In genomic region chr4:107814758-107815552, GRCh38 we compare ENCODE assay signal across 18 cellular contexts.
"Had no signal": no experiment of that assay in that cellular context is flagged by ENCODE, and none has a peak within 500 bp of the region (broad histone marks: within the 10 kb centered on the region; RNA-seq: fewer than 3 reads in every experiment).

No MANE protein-coding gene starts in this region.

- DNase-seq: activated CD4-positive, alpha-beta memory T cell treated with anti-CD3 and anti-CD28 coated beads for 36 hours; activated CD4-positive, alpha-beta T cell treated with anti-CD3 and anti-CD28 coated beads for 36 hours; activated CD8-positive, alpha-beta memory T cell treated with anti-CD3 and anti-CD28 coated beads, Interleukin-2, amount 10 ng/mL, durations not matched to agents 7 days and 5 days; activated naive CD4-positive, alpha-beta T cell treated with anti-CD3 and anti-CD28 coated beads for 36 hours; activated T-cell treated with anti-CD3 and anti-CD28 coated beads, Interleukin-2, amount 50 U/mL, for 1 hour; immature natural killer cell; mesendoderm; right lobe of liver; stimulated activated CD4-positive, alpha-beta T cell treated with anti-CD3 and anti-CD28 coated beads, Interleukin-4, amount 100 ng/mL, for 4 hours; stimulated activated CD8-positive, alpha-beta memory T cell treated with anti-CD3 and anti-CD28 coated beads, Interleukin-4, amount 100 ng/mL, for 48 hours; stimulated activated naive CD4-positive, alpha-beta T cell treated with Interleukin-2 at 50 U/mL for 16 hours; substantia nigra; trophoblast cell; WERI-Rb-1 had no signal

- H3K36me3 ChIP-seq: right lobe of liver, WERI-Rb-1 had no signal

- H3K9me3 ChIP-seq: right lobe of liver had no signal

- H3K27ac ChIP-seq: right lobe of liver, WERI-Rb-1 had no signal

- H3K27me3 ChIP-seq: right lobe of liver had no signal

- ATAC-seq: activated CD4-positive, alpha-beta T cell treated with anti-CD3 and anti-CD28 coated beads for 36 hours; activated CD8-positive, alpha-beta memory T cell treated with anti-CD3 and anti-CD28 coated beads, Interleukin-2, amount 10 ng/mL, durations not matched to agents 7 days and 5 days; esophagus mucosa; right lobe of liver had no signal

- H3K4me3 ChIP-seq: right lobe of liver, smooth muscle cell had no signal

- H3K4me1 ChIP-seq: right lobe of liver had no signal

- FAIRE-seq: astrocyte, endometrium had no signal
